9 cellular contexts compared by ENCODE assay signal in genomic region chr9:108535526-108535925, GRCh38.
DNase-seq lines count a peak whose midpoint lies in the region; ATAC-seq and TF ChIP-seq lines count a peak whose summit lies in the region.
"Had no signal": no experiment of that assay in that cellular context is flagged by ENCODE, and none has a peak within 500 bp of the region (broad histone marks: within the 10 kb centered on the region; RNA-seq: fewer than 3 reads in every experiment).

No MANE protein-coding gene starts in this region.

- H3K4me2 ChIP-seq in mesenchymal stem cell (ENCODE audit: low read length, poor library complexity, severe bottlenecking), result no peak overlapping the region

- no peak overlapping the region for H3K23ac ChIP-seq in mesenchymal stem cell (ENCODE audit: low read length in 2 of 2)

- H3K36me3 ChIP-seq in mesenchymal stem cell (ENCODE audit: control insufficient read depth in 1 of 2, insufficient read depth in 2 of 2, low read depth in 1 of 2, low read length in 2 of 2), result no peaks in the 10 kb centered on the region

- H3K4me3 Mint-ChIP-seq in WTC11, result no peak overlapping the region
- H3K4me3 Mint-ChIP-seq: naive B cell had no signal

- H2AFZ ChIP-seq in mesenchymal stem cell (ENCODE audit: low read depth, low read length), result no peak overlapping the region

- peak overlapping the region; percentile 37 for H3K9ac ChIP-seq in mesenchymal stem cell (ENCODE audit: low read length)

- no peak overlapping the region for H4K91ac ChIP-seq in mesenchymal stem cell (ENCODE audit: low read length)

- no peak overlapping the region for H2BK15ac ChIP-seq in mesenchymal stem cell (ENCODE audit: low read depth, poor library complexity, severe bottlenecking)

- WGBS in mesenchymal stem cell, result 100% methylated on average over 3 of the region's 3 CpGs

- no peaks in the 10 kb centered on the region for H3K4me1 Mint-ChIP-seq in WTC11
- H3K4me1 Mint-ChIP-seq: naive B cell had no signal

- H3K36me3 Mint-ChIP-seq in WTC11, result no peaks in the 10 kb centered on the region; the same call in 1 of the 2 replicates
- H3K36me3 Mint-ChIP-seq: naive B cell had no signal

- DNase-seq in WTC11 (ENCODE audit: low spot score) (peak; percentile 26), mesenchymal stem cell (no peak), NCI-H187 (lab: John Stamatoyannopoulos, UW) (no peak), dedifferentiated amniotic fluid mesenchymal stem cell (ENCODE audit: extremely low spot score) (no peak)
- DNase-seq: naive B cell had no signal

- no peak overlapping the region for H2BK5ac ChIP-seq in mesenchymal stem cell (ENCODE audit: low read depth, low read length, poor library complexity, severe bottlenecking)

- no peak overlapping the region for H4K8ac ChIP-seq in mesenchymal stem cell (ENCODE audit: low read length)

- no peak overlapping the region for H3K18ac ChIP-seq in mesenchymal stem cell (ENCODE audit: low read depth in 1 of 2, low read length in 2 of 2)

- H3K27ac Mint-ChIP-seq in WTC11, result no peak overlapping the region
- H3K27ac Mint-ChIP-seq: naive B cell had no signal

- H2AK5ac ChIP-seq in mesenchymal stem cell (ENCODE audit: low read length, severe bottlenecking), result no peak overlapping the region

- peak; percentile 72 for ATAC-seq in HG02981 (IDR thresholded peaks at IDR 0.05; ENCODE audit: unreplicated experiment)
- ATAC-seq in WTC11, result peak; percentile 83
- no peak for ATAC-seq in HG03025 (IDR thresholded peaks at IDR 0.05; ENCODE audit: low FRiP score, unreplicated experiment)
- ATAC-seq in HG02588 (IDR thresholded peaks at IDR 0.05; ENCODE audit: unreplicated experiment), result no peak

- H3K14ac ChIP-seq in mesenchymal stem cell (ENCODE audit: low read length in 2 of 2), result no peak overlapping the region

- POLR2A ChIA-PET in WTC11 (lab: Charles Lee), result no interaction called here

- CTCF ChIA-PET in WTC11 (lab: Charles Lee), result interaction anchor here (0.7 to 1.7 kb wide), 2 partner anchors 91 to 135 kb away, joined by 3 read pairs; no protein-coding TSS in a partner anchor

- no peaks in the 10 kb centered on the region for H3K79me1 ChIP-seq in mesenchymal stem cell (replicated peaks; ENCODE audit: low read length, poor library complexity, severe bottlenecking)

- no peaks in the 10 kb centered on the region for H3K27me3 ChIP-seq in mesenchymal stem cell (ENCODE audit: control insufficient read depth in 1 of 2, insufficient read depth in 1 of 2, low read length in 2 of 2)

- H2BK120ac ChIP-seq in mesenchymal stem cell (ENCODE audit: low read depth, low read length), result no peak overlapping the region

- H2BK12ac ChIP-seq in mesenchymal stem cell (ENCODE audit: low read length in 2 of 2), result no peak overlapping the region

- H3K4me1 ChIP-seq in mesenchymal stem cell (ENCODE audit: control insufficient read depth, insufficient read depth, low read depth, low read length), result no peaks in the 10 kb centered on the region

- no peaks in the 10 kb centered on the region for H3K27me3 Mint-ChIP-seq in WTC11 (ENCODE audit: low read depth)

- H3K4me3 ChIP-seq in mesenchymal stem cell (ENCODE audit: insufficient read depth in 1 of 2, low read depth in 1 of 2, low read length in 2 of 2), result no peak overlapping the region

- no peak overlapping the region for H3K27ac ChIP-seq in mesenchymal stem cell (ENCODE audit: low read length, poor library complexity, severe bottlenecking)

- no peak overlapping the region for H3K4ac ChIP-seq in mesenchymal stem cell (ENCODE audit: low read depth in 1 of 2, low read length in 2 of 2)

- peaks cover 18% of the 10 kb centered on the region for H3K9me3 ChIP-seq in mesenchymal stem cell (ENCODE audit: control insufficient read depth, low read length)

- TF ChIP-seq CTCF in GM12873 (IDR thresholded peaks at IDR 0.05; ENCODE audit: insufficient read depth, low read depth, low read length, missing control alignments), result peak; percentile 52
- peak; percentile 42 for TF ChIP-seq CTCF in WTC11 (IDR thresholded peaks at IDR 0.05)

- H3K9me3 Mint-ChIP-seq in WTC11, result peaks cover 12% of the 10 kb centered on the region

TF ChIP-seq in WTC11, 78 proteins besides CTCF, POLR2A, EP300 and RAD21 (continues in another document):
- TF ChIP-seq, protein P1, sequence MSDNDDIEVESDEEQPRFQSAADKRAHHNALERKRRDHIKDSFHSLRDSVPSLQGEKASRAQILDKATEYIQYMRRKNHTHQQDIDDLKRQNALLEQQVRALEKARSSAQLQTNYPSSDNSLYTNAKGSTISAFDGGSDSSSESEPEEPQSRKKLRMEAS (CRISPR knock-in tag; IDR thresholded peaks at IDR 0.05), result no peak
- no peak for TF ChIP-seq ZNF317 (CRISPR knock-in tag; IDR thresholded peaks at IDR 0.05; ENCODE audit: borderline replicate concordance, low read depth)
- TF ChIP-seq ZMAT4 (CRISPR knock-in tag; IDR thresholded peaks at IDR 0.05), result no peak
- TF ChIP-seq FOXJ3 (CRISPR knock-in tag; IDR thresholded peaks at IDR 0.05; ENCODE audit: borderline replicate concordance), result no peak
- TF ChIP-seq JUN (CRISPR knock-in tag; IDR thresholded peaks at IDR 0.05), result no peak
- TF ChIP-seq, protein P2, sequence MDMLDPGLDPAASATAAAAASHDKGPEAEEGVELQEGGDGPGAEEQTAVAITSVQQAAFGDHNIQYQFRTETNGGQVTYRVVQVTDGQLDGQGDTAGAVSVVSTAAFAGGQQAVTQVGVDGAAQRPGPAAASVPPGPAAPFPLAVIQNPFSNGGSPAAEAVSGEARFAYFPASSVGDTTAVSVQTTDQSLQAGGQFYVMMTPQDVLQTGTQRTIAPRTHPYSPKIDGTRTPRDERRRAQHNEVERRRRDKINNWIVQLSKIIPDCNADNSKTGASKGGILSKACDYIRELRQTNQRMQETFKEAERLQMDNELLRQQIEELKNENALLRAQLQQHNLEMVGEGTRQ (CRISPR knock-in tag; IDR thresholded peaks at IDR 0.05), result no peak
- TF ChIP-seq AR (CRISPR knock-in tag; IDR thresholded peaks at IDR 0.05), result no peak
- TF ChIP-seq ATF6 (CRISPR knock-in tag; IDR thresholded peaks at IDR 0.05), result no peak

Comparison
In these comparisons a context has a peak if more than half of its experiments do, and no peak if none do; other contexts are left out.
1. ATAC-seq: peak in HG02981 (single experiment) and WTC11 (single experiment); none in HG03025 (single experiment) and HG02588 (single experiment).